Comparison of ENCODE assay signal across 26 cellular contexts in the genomic region with DNA sequence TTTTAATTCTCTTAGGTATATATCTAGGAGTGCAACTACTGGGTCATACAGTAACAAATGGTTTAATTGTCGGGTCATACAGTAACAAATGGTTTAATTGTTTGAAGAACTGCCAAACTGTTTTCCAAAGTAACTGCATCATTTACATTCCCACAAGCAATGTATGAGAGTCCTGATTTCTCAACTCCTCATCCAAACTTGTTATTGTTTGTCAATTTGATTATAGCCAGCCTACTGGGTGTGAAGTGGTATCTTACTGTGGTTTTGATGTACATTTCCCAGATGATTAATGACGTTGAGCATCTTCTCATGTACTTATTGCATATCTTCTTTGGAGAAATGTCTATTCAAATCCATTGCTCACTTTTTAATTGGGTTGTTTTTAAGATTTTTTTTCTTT.
DNase-seq lines count a peak whose midpoint lies in the region; ATAC-seq and TF ChIP-seq lines count a peak whose summit lies in the region.
"Had no signal": no experiment of that assay in that cellular context is flagged by ENCODE, and none has a peak within 500 bp of the region (broad histone marks: within the 10 kb centered on the region; RNA-seq: fewer than 3 reads in every experiment).

No MANE protein-coding gene starts in this region.

- no peaks in the 10 kb centered on the region for H3K9me3 ChIP-seq in CD4-positive, alpha-beta T cell (ENCODE audit: control insufficient read depth, low read length)
- no peaks in the 10 kb centered on the region for H3K9me3 ChIP-seq in IMR-90 (ENCODE audit: control insufficient read depth, insufficient read depth, low read length)
- H3K9me3 ChIP-seq: gastroesophageal sphincter, left lung, stomach, tibial nerve had no signal

- no peaks in the 10 kb centered on the region for H4K20me1 ChIP-seq in IMR-90 (ENCODE audit: insufficient read depth, low read length)

- in situ Hi-C loops in IMR-90 (cut with MboI; ENCODE audit: low sequenced_read_pairs), result no loop called here

- no peak overlapping the region for H3K23ac ChIP-seq in IMR-90 (ENCODE audit: low read depth, low read length)

- H3K4me1 Mint-ChIP-seq in CD4-positive, alpha-beta T cell (ENCODE audit: low read depth), result peaks cover 5% of the 10 kb centered on the region

- no peak for TF ChIP-seq RAD21 in IMR-90 (IDR thresholded peaks at IDR 0.05; ENCODE audit: low read length)

- H2AK5ac ChIP-seq in IMR-90 (ENCODE audit: low read depth, low read length), result no peak overlapping the region

- no CpG with 5 or more reads among the region's 2 CpGs for whole genome bisulfite sequencing in IMR-90 (ENCODE audit: extremely low coverage in 2 of 2, insufficient read length in 1 of 2), 2 experiments

- H3K9me3 Mint-ChIP-seq in CD4-positive, alpha-beta T cell, result no peaks in the 10 kb centered on the region
- H3K9me3 Mint-ChIP-seq: activated naive CD4-positive, alpha-beta T cell treated with anti-CD3 and anti-CD28 coated beads, Interleukin-2, amount 50 U/mL, for 24 hours; activated T-helper 17 cell treated with anti-CD3 and anti-CD28 coated beads, Interleukin-2, amount 50 U/mL, for 72 hours; IgD-negative memory B cell had no signal

- peaks cover 7 to 8% of the 10 kb centered on the region in 2 experiments; a peak in 2 of 4 replicates for H3K79me1 ChIP-seq in IMR-90 (ENCODE audit: low read depth in 1 of 2, low read length in 2 of 2)

- H2AK9ac ChIP-seq in IMR-90 (replicated peaks; ENCODE audit: low read depth, low read length, poor library complexity), result no peak overlapping the region

- H3K36me3 Mint-ChIP-seq in CD4-positive, alpha-beta T cell (ENCODE audit: low read depth), result peaks cover 82% of the 10 kb centered on the region

- H3K9ac ChIP-seq in IMR-90 (ENCODE audit: low read depth, low read length), result no peak overlapping the region

- peak overlapping the region; percentile 5; the same call in 1 of the 2 replicates for H2BK120ac ChIP-seq in IMR-90 (ENCODE audit: low read depth, low read length)

- POLR2A ChIA-PET in CD4-positive, alpha-beta T cell (lab: Charles Lee), result no interaction called here
- POLR2A ChIA-PET in IMR-90 (lab: Charles Lee; ENCODE audit: unreplicated experiment), result no interaction called here

- H3K36me3 ChIP-seq in IMR-90 (ENCODE audit: control insufficient read depth, insufficient read depth, low read length), result peaks cover 6% of the 10 kb centered on the region

- no peak overlapping the region; the same call in 1 of the 2 replicates for H3K4ac ChIP-seq in IMR-90 (ENCODE audit: low read depth, low read length)

- H3K27ac ChIP-seq in CD4-positive, alpha-beta T cell (ENCODE audit: low read depth, low read length), result no peak overlapping the region
- no peak overlapping the region for H3K27ac ChIP-seq in IMR-90 (ENCODE audit: insufficient read depth, low read length)
- H3K27ac ChIP-seq: dorsolateral prefrontal cortex, gastroesophageal sphincter, stomach, tibial nerve had no signal

- H2AFZ ChIP-seq in IMR-90 (replicated peaks; ENCODE audit: low read length, poor library complexity), result no peak overlapping the region

- TF ChIP-seq POLR2A in IMR-90 (IDR thresholded peaks at IDR 0.05; ENCODE audit: low read depth, low read length), result no peak

- H4K8ac ChIP-seq in IMR-90 (ENCODE audit: low read depth in 2 of 2, low read length in 2 of 2), result no peak overlapping the region

- H4K91ac ChIP-seq in IMR-90 (ENCODE audit: insufficient read depth, low read depth, low read length), result no peak overlapping the region

- H3K4me3 ChIP-seq in IMR-90 (ENCODE audit: insufficient read depth, low read depth, low read length) (no peak overlapping the region), choroid plexus epithelial cell (ENCODE audit: low read depth, low read length) (no peak overlapping the region), fibroblast of the aortic adventitia (ENCODE audit: low read depth, low read length) (no peak overlapping the region)
- H3K4me3 ChIP-seq: dorsolateral prefrontal cortex, gastroesophageal sphincter, left lung, stomach, tibial nerve had no signal

- no peak for TF ChIP-seq CTCF in CD4-positive, alpha-beta T cell (IDR thresholded peaks at IDR 0.05)
- no peak for TF ChIP-seq CTCF in IMR-90 (conservative IDR thresholded peaks at IDR 0.05; ENCODE audit: low read depth, low read length)
- TF ChIP-seq CTCF in choroid plexus epithelial cell (conservative IDR thresholded peaks at IDR 0.05; ENCODE audit: low read depth, low read length), result no peak
- no peak for TF ChIP-seq CTCF in fibroblast of the aortic adventitia (IDR thresholded peaks at IDR 0.05; ENCODE audit: insufficient read depth, low read length)

- H3K27me3 Mint-ChIP-seq in CD4-positive, alpha-beta T cell, result no peaks in the 10 kb centered on the region
- H3K27me3 Mint-ChIP-seq: activated naive CD4-positive, alpha-beta T cell treated with anti-CD3 and anti-CD28 coated beads, Interleukin-2, amount 50 U/mL, for 24 hours; activated T-helper 17 cell treated with anti-CD3 and anti-CD28 coated beads, Interleukin-2, amount 50 U/mL, for 72 hours; IgD-negative memory B cell had no signal

- H2BK15ac ChIP-seq in IMR-90 (ENCODE audit: low read depth, low read length), result no peak overlapping the region

- H3K14ac ChIP-seq in IMR-90 (replicated peaks; ENCODE audit: low read depth, low read length), result no peak overlapping the region

- H3K56ac ChIP-seq in IMR-90 (ENCODE audit: extremely low read depth, insufficient read depth, low read length), result no peak overlapping the region

- dilution Hi-C loops in IMR-90 (cut with HindIII; ENCODE audit: low sequenced_read_pairs, unreplicated experiment), result no loop called here

- H3K9me1 ChIP-seq in IMR-90 (ENCODE audit: insufficient read depth, low read length), result 0 out of 2 replicates have a peak, but pooled peaks cover 2% of the 10 kb centered on the region

- DNase-seq in CD4-positive, alpha-beta T cell, result no peak
- no peak for DNase-seq in IMR-90
- DNase-seq in choroid plexus epithelial cell (ENCODE audit: low read depth), result peak; percentile 16
- peak; percentile 2 for DNase-seq in fibroblast of the aortic adventitia (ENCODE audit: low read depth)
- DNase-seq in NCI-H510A treated with DMSO at 0.1 percent for 48 hours (lab: John Stamatoyannopoulos, UW), result no peak
- DNase-seq in NCI-H748 (lab: John Stamatoyannopoulos, UW; ENCODE audit: unreplicated experiment), result no peak
- DNase-seq in cerebellum (ENCODE audit: low spot score), result no peak
- DNase-seq: ACHN; activated CD4-positive, alpha-beta T cell treated with anti-CD3 and anti-CD28 coated beads, Interleukin-2, amount 50 U/mL, for 48 hours; activated CD8-positive, alpha-beta memory T cell treated with anti-CD3 and anti-CD28 coated beads, Interleukin-2, amount 50 U/mL, for 4 hours; caudate nucleus; dorsolateral prefrontal cortex; hypothalamus; left lung; NCI-H1105; NCI-H187 treated with DMSO at 0.1 percent for 48 hours; NCI-H69; RPMI8226; stomach; T-helper 1 cell had no signal

- CTCF ChIA-PET in CD4-positive, alpha-beta T cell (lab: Charles Lee), result no interaction called here
- CTCF ChIA-PET in IMR-90 (lab: Yijun Ruan, JAX), result no interaction called here

- no peak for ATAC-seq in CD4-positive, alpha-beta T cell (ENCODE audit: poor library complexity)
- ATAC-seq in IMR-90 (ENCODE audit: low read depth) (no peak), GM19328 (IDR thresholded peaks at IDR 0.05; ENCODE audit: unreplicated experiment) (no peak)
- ATAC-seq: activated T-helper 17 cell treated with anti-CD3 and anti-CD28 coated beads, Interleukin-2, amount 50 U/mL, for 72 hours; gastroesophageal sphincter had no signal

- H4K5ac ChIP-seq in IMR-90 (ENCODE audit: low read depth, low read length), result no peak overlapping the region

- H3K18ac ChIP-seq in IMR-90 (ENCODE audit: low read depth, low read length), result no peak overlapping the region

- peak overlapping the region; percentile 23; the same call in 1 of the 2 replicates for H2BK20ac ChIP-seq in IMR-90 (ENCODE audit: low read depth, low read length)

- H3K4me3 Mint-ChIP-seq in CD4-positive, alpha-beta T cell, result no peak overlapping the region
- H3K4me3 Mint-ChIP-seq: activated naive CD4-positive, alpha-beta T cell treated with anti-CD3 and anti-CD28 coated beads, Interleukin-2, amount 50 U/mL, for 24 hours; activated T-helper 17 cell treated with anti-CD3 and anti-CD28 coated beads, Interleukin-2, amount 50 U/mL, for 72 hours; IgD-negative memory B cell had no signal

- peak overlapping the region; percentile 63 for H2BK5ac ChIP-seq in IMR-90 (ENCODE audit: low read depth, low read length, poor library complexity, severe bottlenecking)

- peaks cover 2% of the 10 kb centered on the region; the same call in 1 of the 2 replicates for H3K4me1 ChIP-seq in IMR-90 (ENCODE audit: control insufficient read depth, insufficient read depth, low read length)
- H3K4me1 ChIP-seq: gastroesophageal sphincter, stomach, tibial nerve had no signal

- intact Hi-C loops in CD4-positive, alpha-beta T cell (cut with DNase I, micrococcal nuclease), result no loop called here
- intact Hi-C loops in IMR-90 (cut with micrococcal nuclease), result no loop called here

- H3K27me3 ChIP-seq in CD4-positive, alpha-beta T cell (ENCODE audit: control insufficient read depth, insufficient read depth, low read length), result no peaks in the 10 kb centered on the region
- H3K27me3 ChIP-seq in IMR-90 (ENCODE audit: control insufficient read depth, insufficient read depth, low read length), result no peaks in the 10 kb centered on the region
- H3K27me3 ChIP-seq: dorsolateral prefrontal cortex, gastroesophageal sphincter, left lung, stomach, tibial nerve had no signal

- peak overlapping the region; percentile 39 for H3K27ac Mint-ChIP-seq in CD4-positive, alpha-beta T cell
- H3K27ac Mint-ChIP-seq: activated naive CD4-positive, alpha-beta T cell treated with anti-CD3 and anti-CD28 coated beads, Interleukin-2, amount 50 U/mL, for 24 hours; IgD-negative memory B cell had no signal

- no TSS peak for BruUV-seq in IMR-90 (replicated peaks; lab: Mats Ljungman, UMichigan)

- H3K4me2 ChIP-seq in IMR-90 (ENCODE audit: low read depth, low read length), result no peak overlapping the region

TF ChIP-seq in IMR-90, 13 proteins besides CTCF, POLR2A, EP300 and RAD21:
- TF ChIP-seq FOS (IDR thresholded peaks at IDR 0.05; ENCODE audit: low read depth, low read length), result no peak
- TF ChIP-seq SMC3 (IDR thresholded peaks at IDR 0.05; ENCODE audit: low read depth, low read length), result no peak

Comparison
In these comparisons a context has a peak if more than half of its experiments do, and no peak if none do; other contexts are left out.
1. DNase-seq: peak in choroid plexus epithelial cell (single experiment) and fibroblast of the aortic adventitia (single experiment); none in CD4-positive, alpha-beta T cell (0 of 10), IMR-90 (single experiment), NCI-H510A treated with DMSO at 0.1 percent for 48 hours (single experiment), NCI-H748 (single experiment) and cerebellum (single experiment).